17 cellular contexts compared by ENCODE assay signal in the genomic region with DNA sequence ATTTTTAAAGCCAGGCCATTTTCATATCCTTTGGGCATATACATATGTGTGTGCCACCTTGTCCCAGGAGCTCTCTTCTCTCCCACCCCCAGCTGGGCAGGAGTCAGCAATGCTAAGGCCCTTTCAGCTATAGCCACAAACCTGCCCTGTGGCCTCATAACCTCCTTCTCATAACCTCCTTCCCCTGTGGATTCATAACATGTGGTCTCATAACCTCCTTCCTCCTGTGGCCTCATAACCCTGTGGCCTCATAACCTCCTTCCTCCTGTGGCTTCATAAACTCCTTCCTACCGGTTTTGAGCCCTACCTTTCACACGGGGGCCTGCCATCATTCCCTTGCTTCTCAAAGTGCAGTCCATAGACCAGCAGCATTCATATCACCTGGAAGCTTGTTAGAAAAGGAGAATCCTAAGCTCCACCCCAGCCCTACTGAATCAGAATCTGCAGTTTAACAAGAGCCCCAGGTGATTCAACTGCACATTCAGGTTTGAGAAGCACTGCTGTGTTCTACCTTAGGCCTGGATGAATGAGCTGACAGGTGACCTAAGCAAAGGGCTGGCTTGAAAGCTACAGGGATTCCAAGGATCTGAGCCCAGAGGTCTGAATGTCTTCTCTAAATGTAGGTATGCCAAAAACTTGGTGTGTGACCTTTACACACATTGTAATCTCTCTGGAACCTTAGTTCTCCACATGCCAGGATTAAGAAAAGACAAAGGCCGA. TPM values are rescaled to one million over a fixed set of nuclear protein-coding genes. Genes with fewer than 3 reads are reported as not detected.
DNase-seq lines count a peak whose midpoint lies in the region; ATAC-seq, FAIRE-seq and TF ChIP-seq lines count a peak whose summit lies in the region.
"Had no signal": no experiment of that assay in that cellular context is flagged by ENCODE, and none has a peak within 500 bp of the region (broad histone marks: within the 10 kb centered on the region; RNA-seq: fewer than 3 reads in every experiment).

No MANE protein-coding gene starts in this region.

- no peak for TF ChIP-seq POLR2A in GM12878 (IDR thresholded peaks at IDR 0.05; ENCODE audit: low read depth, low read length)

- no peak overlapping the region for H3K4me3 Mint-ChIP-seq in activated CD8-positive, alpha-beta memory T cell treated with anti-CD3 and anti-CD28 coated beads, Interleukin-2, amount 10 ng/mL, durations not matched to agents 7 days and 5 days
- no peak overlapping the region for H3K4me3 Mint-ChIP-seq in stimulated activated naive B cell treated with anti-CD40 and anti-IgM and Interleukin-4, amounts not matched to agents 10 μg/mL and 1 μg/mL and 100 μg/mL, for 72 hours

- no peak overlapping the region for H3K4me2 ChIP-seq in GM12878 (ENCODE audit: control insufficient read depth, insufficient read depth)

- CTCF ChIA-PET in activated CD8-positive, alpha-beta memory T cell treated with anti-CD3 and anti-CD28 coated beads, Interleukin-2, amount 10 ng/mL, durations not matched to agents 7 days and 5 days (lab: Charles Lee): interaction anchor here (1.4 to 2.4 kb wide), 2 partner anchors 16 to 20 kb away, joined by 3 to 12 read pairs; no protein-coding TSS in a partner anchor
- CTCF ChIA-PET in GM12878 (lab: Yijun Ruan, JAX): interaction anchor here (0.6 to 2.2 kb wide), 2 partner anchors 15 to 299 kb away, joined by 3 to 6 read pairs; no protein-coding TSS in a partner anchor

- POLR2A ChIA-PET in GM12878 (lab: Charles Lee): no interaction called here

- RAD21 ChIA-PET in GM12878 (lab: Charles Lee; ENCODE audit: unreplicated experiment): no interaction called here

- TF ChIP-seq RAD21 in GM12878 (IDR thresholded peaks at IDR 0.05; ENCODE audit: insufficient read depth, low read depth, low read length): no peak

- no peaks in the 10 kb centered on the region for H3K36me3 ChIP-seq in GM12878 (ENCODE audit: control insufficient read depth in 2 of 2, insufficient read depth in 2 of 2, low read length in 1 of 2)
- H3K36me3 ChIP-seq: ovary had no signal

- BruUV-seq in GM12878 (replicated peaks; lab: Mats Ljungman, UMichigan): no TSS peak

- ATAC-seq in activated CD8-positive, alpha-beta memory T cell treated with anti-CD3 and anti-CD28 coated beads, Interleukin-2, amount 10 ng/mL, durations not matched to agents 7 days and 5 days: peak; percentile 79
- ATAC-seq in GM12878: no peak; the same call in 2 of the 3 replicates
- peak; percentile 27 to 36 for ATAC-seq in stimulated activated naive B cell treated with anti-CD40 and anti-IgM and Interleukin-4, amounts not matched to agents 10 μg/mL and 1 μg/mL and 100 μg/mL, for 72 hours (replicated peaks)
- ATAC-seq in GM21619 (IDR thresholded peaks at IDR 0.05; ENCODE audit: unreplicated experiment): no peak

- no peaks in the 10 kb centered on the region for H4K20me1 ChIP-seq in GM12878 (ENCODE audit: control insufficient read depth, insufficient read depth)

- H3K9me3 ChIP-seq in GM12878 (replicated peaks; ENCODE audit: control insufficient read depth, insufficient read depth, low read length): no peaks in the 10 kb centered on the region
- H3K9me3 ChIP-seq: ovary had no signal

- H3K27me3 ChIP-seq in GM12878 (replicated peaks in 1 of 2; ENCODE audit: control insufficient read depth in 2 of 2, insufficient read depth in 2 of 2, low read length in 1 of 2): no peaks in the 10 kb centered on the region
- H3K27me3 ChIP-seq: ovary had no signal

- SMC1A ChIA-PET in GM12878 (lab: Charles Lee; ENCODE audit: uncharacterized antibody, unreplicated experiment): no interaction called here

- H3K36me3 Mint-ChIP-seq in activated CD8-positive, alpha-beta memory T cell treated with anti-CD3 and anti-CD28 coated beads, Interleukin-2, amount 10 ng/mL, durations not matched to agents 7 days and 5 days: peaks cover 16% of the 10 kb centered on the region
- no peaks in the 10 kb centered on the region for H3K36me3 Mint-ChIP-seq in stimulated activated naive B cell treated with anti-CD40 and anti-IgM and Interleukin-4, amounts not matched to agents 10 μg/mL and 1 μg/mL and 100 μg/mL, for 72 hours

- H3K4me3 ChIP-seq in GM12878: no peak overlapping the region
- H3K4me3 ChIP-seq: ovary had no signal

- no peak for TF ChIP-seq EP300 in GM12878 (IDR thresholded peaks at IDR 0.05; ENCODE audit: borderline replicate concordance in 1 of 2, control insufficient read depth in 1 of 2, low read depth in 2 of 2, low read length in 2 of 2)

- H3K9me3 Mint-ChIP-seq in activated CD8-positive, alpha-beta memory T cell treated with anti-CD3 and anti-CD28 coated beads, Interleukin-2, amount 10 ng/mL, durations not matched to agents 7 days and 5 days (ENCODE audit: low read depth): peaks cover 9% of the 10 kb centered on the region
- H3K9me3 Mint-ChIP-seq in stimulated activated naive B cell treated with anti-CD40 and anti-IgM and Interleukin-4, amounts not matched to agents 10 μg/mL and 1 μg/mL and 100 μg/mL, for 72 hours: no peaks in the 10 kb centered on the region

- intact Hi-C loops in GM12878 (cut with micrococcal nuclease; ENCODE audit: unreplicated experiment): no loop called here

- WGBS in GM12878 (ENCODE audit: insufficient coverage, insufficient replicate concordance, low lambda C conversion rate, missing lambda C conversion rate): 29% methylated on average over 3 of the region's 3 CpGs

- no peak for TF ChIP-seq CTCF in GM12878 (IDR thresholded peaks at IDR 0.05 in 2 of 3, conservative IDR thresholded peaks at IDR 0.05 in 1 of 3; ENCODE audit: control insufficient read depth in 2 of 3, extremely low read depth in 1 of 3, insufficient read depth in 1 of 3, low read depth in 3 of 3, low read length in 3 of 3)

- peak; percentile 75 for DNase-seq in activated CD8-positive, alpha-beta memory T cell treated with anti-CD3 and anti-CD28 coated beads, Interleukin-2, amount 10 ng/mL, durations not matched to agents 7 days and 5 days
- DNase-seq in activated CD8-positive, alpha-beta memory T cell treated with anti-CD3 and anti-CD28 coated beads, Interleukin-2, amount 50 U/mL, for 48 hours: no peak
- DNase-seq in MV-4-11 (lab: John Stamatoyannopoulos, UW) (peak; percentile 40), GM12878 (ENCODE audit: low read depth, low spot score) (no peak), NCI-H82 (lab: John Stamatoyannopoulos, UW) (no peak), NCI-H1105 treated with DMSO at 0.1 percent for 48 hours (lab: John Stamatoyannopoulos, UW) (no peak)
- no peak for DNase-seq in stimulated activated naive B cell treated with anti-CD40 and anti-IgM and Interleukin-4, amounts not matched to agents 10 μg/mL and 1 μg/mL and 100 μg/mL, for 72 hours
- DNase-seq: activated CD4-positive, alpha-beta T cell treated with anti-CD3 and anti-CD28 coated beads, Interleukin-2, amount 50 U/mL, for 4 hours; activated gamma-delta T cell; head of caudate nucleus; kidney; MM.1S; NCI-H2171 treated with DMSO at 0.1 percent for 48 hours; OCI-M1; ovary; substantia nigra had no signal

- H3K9ac ChIP-seq in GM12878 (ENCODE audit: control insufficient read depth, insufficient read depth, low read length): no peak overlapping the region

- H2AFZ ChIP-seq in GM12878 (ENCODE audit: control insufficient read depth, low read depth, low read length): no peak overlapping the region; the same call in 1 of the 2 replicates

- no peaks in the 10 kb centered on the region for H3K79me2 ChIP-seq in GM12878 (ENCODE audit: control insufficient read depth, insufficient read depth, low read length)

- H3K4me1 ChIP-seq in GM12878 (ENCODE audit: control insufficient read depth, insufficient read depth, low read length): peaks cover 6% of the 10 kb centered on the region

- peaks cover 26% of the 10 kb centered on the region for H3K4me1 Mint-ChIP-seq in activated CD8-positive, alpha-beta memory T cell treated with anti-CD3 and anti-CD28 coated beads, Interleukin-2, amount 10 ng/mL, durations not matched to agents 7 days and 5 days
- no peaks in the 10 kb centered on the region for H3K4me1 Mint-ChIP-seq in stimulated activated naive B cell treated with anti-CD40 and anti-IgM and Interleukin-4, amounts not matched to agents 10 μg/mL and 1 μg/mL and 100 μg/mL, for 72 hours

- no peak for FAIRE-seq in GM12878 (lab: Jason Lieb, UNC)
- FAIRE-seq: kidney had no signal

- peaks cover 3% of the 10 kb centered on the region for H3K27me3 Mint-ChIP-seq in activated CD8-positive, alpha-beta memory T cell treated with anti-CD3 and anti-CD28 coated beads, Interleukin-2, amount 10 ng/mL, durations not matched to agents 7 days and 5 days
- peaks cover 0 to 4% of the 10 kb centered on the region in 2 donors for H3K27me3 Mint-ChIP-seq in stimulated activated naive B cell treated with anti-CD40 and anti-IgM and Interleukin-4, amounts not matched to agents 10 μg/mL and 1 μg/mL and 100 μg/mL, for 72 hours

- in situ Hi-C loops in GM12878 (cut with MboI): no loop called here

- H3K27ac ChIP-seq in GM12878 (ENCODE audit: control insufficient read depth, insufficient read depth): no peak overlapping the region
- H3K27ac ChIP-seq: ovary had no signal

- peak overlapping the region; percentile 52 for H3K27ac Mint-ChIP-seq in activated CD8-positive, alpha-beta memory T cell treated with anti-CD3 and anti-CD28 coated beads, Interleukin-2, amount 10 ng/mL, durations not matched to agents 7 days and 5 days
- H3K27ac Mint-ChIP-seq in stimulated activated naive B cell treated with anti-CD40 and anti-IgM and Interleukin-4, amounts not matched to agents 10 μg/mL and 1 μg/mL and 100 μg/mL, for 72 hours: no peak overlapping the region

RNA-seq across cellular contexts. Expression of a gene that starts 41.9 kb away (rescaled TPM):
- 10 to 100 TPM in 1 of 2 experiments, 1 to 10 TPM in 1; 9.3 to 10.2 TPM for total RNA-seq in activated CD8-positive, alpha-beta memory T cell treated with anti-CD3 and anti-CD28 coated beads, Interleukin-2, amount 10 ng/mL, durations not matched to agents 7 days and 5 days
- 15.2 and 15.5 TPM in 2 replicates for total RNA-seq in GM12878 (2013; cell fraction: nucleolus; rRNA removed)
- total RNA-seq in GM12878 (2014; rRNA removed): 6.0 and 6.5 TPM in 2 replicates
- 5.2 and 5.7 TPM in 2 replicates for total RNA-seq in GM12878 (2014; rRNA removed; fragmentation: Illumina TruSeq; extraction: Trizol)
- total RNA-seq in GM12878 (2021): 7.1 and 8.0 TPM in 2 replicates
- 2.4 TPM for polyA plus RNA-seq in GM12878 (2011; ENCODE audit: low read depth)
- polyA plus RNA-seq in GM12878 (2011; rRNA removed): 5.0 and 5.7 TPM in 2 replicates
- 3.2 and 4.0 TPM in 2 replicates for polyA plus RNA-seq in GM12878 (2011; cell fraction: cytosol; rRNA removed)
- polyA plus RNA-seq in GM12878 (2011; cell fraction: nucleus; rRNA removed): 5.4 and 7.2 TPM in 2 replicates
- polyA plus RNA-seq in GM12878 (2012): 5.6 and 6.6 TPM in 2 replicates
- polyA plus RNA-seq in GM12878 (2014; fragmentation: Illumina TruSeq; extraction: Trizol): 7.9 and 9.6 TPM in 2 replicates
- polyA plus RNA-seq in GM12878 (2014; fragmentation: Nextera tagmentation; extraction: Ambion mirVana): 1 to 10 TPM; 1.6 to 3.5 TPM
- polyA plus RNA-seq in GM12878 (2014; rRNA removed): 7.2 and 7.7 TPM in 2 replicates
- 10 to 100 TPM; 10.1 to 11.3 TPM for polyA plus RNA-seq in GM12878 (2016; fragmentation: Nextera tagmentation; extraction: Ambion mirVana)
- 7.2 and 7.7 TPM in 2 replicates for polyA minus RNA-seq in GM12878 (2011; rRNA and poly(A)+ RNA removed)
- 1.9 and 2.4 TPM in 2 replicates for polyA minus RNA-seq in GM12878 (2011; cell fraction: cytosol; rRNA and poly(A)+ RNA removed)
- polyA minus RNA-seq in GM12878 (2011; cell fraction: nucleus; rRNA and poly(A)+ RNA removed): 11.4 and 15.9 TPM in 2 replicates

RNA-seq across cellular contexts. Expression of a gene that starts 46.1 kb away (rescaled TPM):
- total RNA-seq in activated CD8-positive, alpha-beta memory T cell treated with anti-CD3 and anti-CD28 coated beads, Interleukin-2, amount 10 ng/mL, durations not matched to agents 7 days and 5 days: under 1 TPM; 0.56 to 0.73 TPM
- total RNA-seq in GM12878 (2013; cell fraction: nucleolus; rRNA removed): 5.5 and 6.6 TPM in 2 replicates
- total RNA-seq in GM12878 (2014; rRNA removed): 1.2 and 1.6 TPM in 2 replicates
- total RNA-seq in GM12878 (2014; rRNA removed; fragmentation: Illumina TruSeq; extraction: Trizol): 0.89 and 1.1 TPM in 2 replicates
- 1.6 and 2.1 TPM in 2 replicates for total RNA-seq in GM12878 (2021)
- 0.47 TPM for polyA plus RNA-seq in GM12878 (2011; ENCODE audit: low read depth)
- polyA plus RNA-seq in GM12878 (2011; rRNA removed): 0.37 and 0.42 TPM in 2 replicates
- 0.13 TPM in 2 replicates for polyA plus RNA-seq in GM12878 (2011; cell fraction: cytosol; rRNA removed)
- 0.53 and 0.94 TPM in 2 replicates for polyA plus RNA-seq in GM12878 (2011; cell fraction: nucleus; rRNA removed)
- polyA plus RNA-seq in GM12878 (2012): 0.46 and 1.5 TPM in 2 replicates
- polyA plus RNA-seq in GM12878 (2014; fragmentation: Illumina TruSeq; extraction: Trizol): 0.48 and 0.68 TPM in 2 replicates
- polyA plus RNA-seq in GM12878 (2014; fragmentation: Nextera tagmentation; extraction: Ambion mirVana): 1 to 10 TPM in 1 of 2 experiments, under 1 TPM in 1; 0.88 to 1.3 TPM
- 0.94 and 2.0 TPM in 2 replicates for polyA plus RNA-seq in GM12878 (2014; rRNA removed)
- polyA plus RNA-seq in GM12878 (2016; fragmentation: Nextera tagmentation; extraction: Ambion mirVana): 1 to 10 TPM in 1 of 2 experiments, under 1 TPM in 1; 0.42 to 1.4 TPM
- 0.15 TPM in 1 of 2 replicates, not detected in the other for polyA minus RNA-seq in GM12878 (2011; rRNA and poly(A)+ RNA removed)
- not detected in 2 replicates for polyA minus RNA-seq in GM12878 (2011; cell fraction: cytosol; rRNA and poly(A)+ RNA removed)
- polyA minus RNA-seq in GM12878 (2011; cell fraction: nucleus; rRNA and poly(A)+ RNA removed): 0.24 and 1.9 TPM in 2 replicates

RNA-seq across cellular contexts. Expression of a gene that starts 59.2 kb away (rescaled TPM):
- total RNA-seq in activated CD8-positive, alpha-beta memory T cell treated with anti-CD3 and anti-CD28 coated beads, Interleukin-2, amount 10 ng/mL, durations not matched to agents 7 days and 5 days: 10 to 100 TPM; 10.1 to 12.4 TPM
- 26.8 and 29.7 TPM in 2 replicates for total RNA-seq in GM12878 (2013; cell fraction: nucleolus; rRNA removed)
- total RNA-seq in GM12878 (2014; rRNA removed) (8.1 and 10.9 TPM in 2 replicates), GM12878 (2014; rRNA removed; fragmentation: Illumina TruSeq; extraction: Trizol) (10.4 and 11.2 TPM in 2 replicates), GM12878 (2021) (8.9 and 10.0 TPM in 2 replicates)
- polyA plus RNA-seq in GM12878 (2011; ENCODE audit: low read depth): 2.4 TPM
- polyA plus RNA-seq in GM12878 (2011; rRNA removed) (6.1 and 11.6 TPM in 2 replicates), GM12878 (2014; fragmentation: Illumina TruSeq; extraction: Trizol) (8.4 and 11.5 TPM in 2 replicates), GM12878 (2014; fragmentation: Nextera tagmentation; extraction: Ambion mirVana) (1 to 10 TPM; 2.2 to 3.6 TPM), GM12878 (2014; rRNA removed) (7.0 and 7.7 TPM in 2 replicates), GM12878 (2016; fragmentation: Nextera tagmentation; extraction: Ambion mirVana) (10 to 100 TPM; 16.1 to 16.6 TPM)
- polyA plus RNA-seq in GM12878 (2011; cell fraction: cytosol; rRNA removed): 3.0 and 5.2 TPM in 2 replicates
- 3.4 and 5.0 TPM in 2 replicates for polyA plus RNA-seq in GM12878 (2011; cell fraction: nucleus; rRNA removed)
- 4.1 and 6.4 TPM in 2 replicates for polyA plus RNA-seq in GM12878 (2012)
- 4.9 and 5.5 TPM in 2 replicates for polyA minus RNA-seq in GM12878 (2011; rRNA and poly(A)+ RNA removed)
- 3.1 and 3.2 TPM in 2 replicates for polyA minus RNA-seq in GM12878 (2011; cell fraction: cytosol; rRNA and poly(A)+ RNA removed)
- 3.4 and 8.5 TPM in 2 replicates for polyA minus RNA-seq in GM12878 (2011; cell fraction: nucleus; rRNA and poly(A)+ RNA removed)

Comparison
In these comparisons a context has a peak if more than half of its experiments do, and no peak if none do; other contexts are left out.
1. DNase-seq: peak in activated CD8-positive, alpha-beta memory T cell treated with anti-CD3 and anti-CD28 coated beads, Interleukin-2, amount 10 ng/mL, durations not matched to agents 7 days and 5 days (single experiment) and MV-4-11 (single experiment); none in activated CD8-positive, alpha-beta memory T cell treated with anti-CD3 and anti-CD28 coated beads, Interleukin-2, amount 50 U/mL, for 48 hours (single experiment), GM12878 (single experiment), stimulated activated naive B cell treated with anti-CD40 and anti-IgM and Interleukin-4, amounts not matched to agents 10 μg/mL and 1 μg/mL and 100 μg/mL, for 72 hours (single experiment), NCI-H82 (single experiment) and NCI-H1105 treated with DMSO at 0.1 percent for 48 hours (single experiment).
2. ATAC-seq: peak in activated CD8-positive, alpha-beta memory T cell treated with anti-CD3 and anti-CD28 coated beads, Interleukin-2, amount 10 ng/mL, durations not matched to agents 7 days and 5 days (single experiment) and stimulated activated naive B cell treated with anti-CD40 and anti-IgM and Interleukin-4, amounts not matched to agents 10 μg/mL and 1 μg/mL and 100 μg/mL, for 72 hours (2 of 2); none in GM12878 (single experiment) and GM21619 (single experiment).